Comparison of ENCODE assay signal across 8 cellular contexts in genomic region chr6:27130668-27131428, GRCh38.
DNase-seq lines count a peak whose midpoint lies in the region; ATAC-seq, FAIRE-seq and TF ChIP-seq lines count a peak whose summit lies in the region.

No MANE protein-coding gene starts in this region.

- H3K9me3 ChIP-seq in keratinocyte (ENCODE audit: control insufficient read depth, low read depth, low read length) (no peaks in the 10 kb centered on the region), thymus (ENCODE audit: control insufficient read depth) (no peaks in the 10 kb centered on the region)

- H3K9me1 ChIP-seq in keratinocyte (ENCODE audit: control insufficient read depth, extremely low read depth, insufficient read depth, low read length) = no peaks in the 10 kb centered on the region

- DNase-seq in NCI-H510A treated with DMSO at 0.1 percent for 48 hours (lab: John Stamatoyannopoulos, UW) = peak; percentile 46
- no peak for DNase-seq in NCI-H510A (lab: John Stamatoyannopoulos, UW)
- peak; percentile 49 for DNase-seq in SKM-1 treated with dmso at 0.1 percent for 144 hours (lab: John Stamatoyannopoulos, UW; ENCODE audit: unreplicated experiment)
- DNase-seq in keratinocyte (ENCODE audit: low read depth, low spot score) = no peak
- DNase-seq in COR-L47 (lab: John Stamatoyannopoulos, UW) = no peak
- DNase-seq in GM13977 (ENCODE audit: low spot score) = no peak
- DNase-seq in stimulated activated naive CD8-positive, alpha-beta T cell treated with anti-CD3 and anti-CD28 coated beads, Interleukin-15, Interleukin-2, amounts not matched to agents 100 U/mL and 50 U/mL, for 24 hours = no peak

- peak overlapping the region; percentile 56 to 88 (median 75) for H3K4me3 ChIP-seq in keratinocyte (ENCODE audit: control insufficient read depth in 2 of 3, extremely low read depth in 1 of 3, insufficient read depth in 2 of 3, low read depth in 1 of 3, low read length in 3 of 3)
- H3K4me3 ChIP-seq in thymus (ENCODE audit: low read length) = peak overlapping the region; percentile 70

- H3K79me2 ChIP-seq in keratinocyte (ENCODE audit: control insufficient read depth, insufficient read depth, low read length) = no peaks in the 10 kb centered on the region

- H2AFZ ChIP-seq in keratinocyte (ENCODE audit: control insufficient read depth, low read length) = peak overlapping the region; percentile 17

- dilution Hi-C loops in keratinocyte (cut with MboI; ENCODE audit: extremely low pct_ligation_motif_present, low sequenced_read_pairs) = no loop called here

- in situ Hi-C loops in GM13977 (cut with MboI; ENCODE audit: low pct_unique_long_range_greater_than_20kb, low sequenced_read_pairs, unreplicated experiment) = loop anchor here (10.0 kb wide), 2 partner anchors 936 to 1096 kb away; a partner anchor contains a TSS

- ATAC-seq in stimulated activated naive CD8-positive, alpha-beta T cell treated with anti-CD3 and anti-CD28 coated beads, Interleukin-15, Interleukin-2, amounts not matched to agents 100 U/mL and 50 U/mL, for 24 hours = no peak

- H3K4me1 ChIP-seq in keratinocyte (ENCODE audit: control insufficient read depth, extremely low read depth, insufficient read depth, low read length) = peaks cover 19% of the 10 kb centered on the region
- H3K4me1 ChIP-seq in thymus (ENCODE audit: control insufficient read depth, insufficient read depth, low read length) = peaks cover 11% of the 10 kb centered on the region

- TF ChIP-seq CTCF in keratinocyte (optimal IDR thresholded peaks at IDR 0.05 in 1 of 3, IDR thresholded peaks at IDR 0.05 in 1 of 3, conservative IDR thresholded peaks at IDR 0.05 in 1 of 3; ENCODE audit: extremely low read depth in 1 of 3, insufficient read depth in 2 of 3, low read length in 3 of 3) = no peak
- TF ChIP-seq CTCF in GM13977 (IDR thresholded peaks at IDR 0.05; ENCODE audit: extremely low read depth, insufficient read depth, missing control alignments) = no peak

- peaks cover 3% of the 10 kb centered on the region for H4K20me1 ChIP-seq in keratinocyte (ENCODE audit: control insufficient read depth, extremely low read depth, insufficient read depth, low read length)

- FAIRE-seq in keratinocyte (lab: Jason Lieb, UNC) = no peak

- H3K36me3 ChIP-seq in keratinocyte (ENCODE audit: control insufficient read depth in 2 of 2, extremely low read depth in 1 of 2, insufficient read depth in 2 of 2, low read length in 2 of 2) (no peaks in the 10 kb centered on the region), thymus (ENCODE audit: control insufficient read depth, insufficient read depth) (no peaks in the 10 kb centered on the region)

- H3K27ac ChIP-seq in keratinocyte (ENCODE audit: control insufficient read depth, insufficient read depth, low read length) (peak overlapping the region; percentile 86), thymus (ENCODE audit: low read depth) (peak overlapping the region; percentile 87)

- peak overlapping the region; percentile 96 for H3K4me2 ChIP-seq in keratinocyte (ENCODE audit: control insufficient read depth, extremely low read depth, insufficient read depth, low read depth, low read length)

- H3K27me3 ChIP-seq in keratinocyte (ENCODE audit: control insufficient read depth, extremely low read depth, insufficient read depth, low read length) (no peaks in the 10 kb centered on the region), thymus (ENCODE audit: control insufficient read depth, insufficient read depth) (no peaks in the 10 kb centered on the region)

- 47% methylated on average over 7 of the region's 7 CpGs for WGBS in thymus

- H3K9ac ChIP-seq in keratinocyte (ENCODE audit: control insufficient read depth, extremely low read depth, insufficient read depth, low read length) = peak overlapping the region; percentile 93

Comparison
In these comparisons a context has a peak if more than half of its experiments do, and no peak if none do; other contexts are left out.
1. DNase-seq: peak in NCI-H510A treated with DMSO at 0.1 percent for 48 hours (single experiment) and SKM-1 treated with dmso at 0.1 percent for 144 hours (single experiment); none in NCI-H510A (single experiment), keratinocyte (single experiment), COR-L47 (single experiment), GM13977 (single experiment) and stimulated activated naive CD8-positive, alpha-beta T cell treated with anti-CD3 and anti-CD28 coated beads, Interleukin-15, Interleukin-2, amounts not matched to agents 100 U/mL and 50 U/mL, for 24 hours (single experiment).